ENCODE assay signal across 9 cellular contexts in genomic region chr5:98072921-98073320, GRCh38.
"Had no signal": no experiment of that assay in that cellular context is flagged by ENCODE, and none has a peak within 500 bp of the region (broad histone marks: within the 10 kb centered on the region; RNA-seq: fewer than 3 reads in every experiment).

No MANE protein-coding gene starts in this region.

- FAIRE-seq: H1 had no signal

- DNase-seq: GM23248, GOT3, H7, H9, HCEC 1CT, HFFc6 had no signal

- H3K27ac Mint-ChIP-seq: GM23338, H9, HFFc6 had no signal

- H3K4me3 Mint-ChIP-seq: GM23338, H9, HFFc6 had no signal

- ATAC-seq: GM23338, HCT116 had no signal

- H3K9me3 Mint-ChIP-seq: GM23338, H9, HFFc6 had no signal
